ENCODE assay signal across 8 cellular contexts in genomic region chr1:227541796-227542152, GRCh38. TPM values are rescaled to one million over a fixed set of nuclear protein-coding genes. Genes with fewer than 3 reads are reported as not detected.
DNase-seq lines count a peak whose midpoint lies in the region; ATAC-seq and FAIRE-seq lines count a peak whose summit lies in the region.

No MANE protein-coding gene starts in this region.

- H4K20me1 ChIP-seq in BLaER1 treated with 17β-estradiol and CSF1 and Interleukin-3, amounts not matched to agents 10 nM and 100 nM: no peaks in the 10 kb centered on the region

- peak overlapping the region; percentile 64 to 82 (median 76) for H3K4me3 ChIP-seq in BLaER1 treated with 17β-estradiol and CSF1 and Interleukin-3, amounts not matched to agents 10 nM and 100 nM
- peak overlapping the region; percentile 82 for H3K4me3 ChIP-seq in effector memory CD4-positive, alpha-beta T cell (ENCODE audit: insufficient read depth, low read depth, low read length, poor library complexity, severe bottlenecking)
- H3K4me3 ChIP-seq in muscle layer of duodenum (ENCODE audit: low read depth in 1 of 2, low read length in 2 of 2): peak overlapping the region; percentile 37 to 81

- peaks cover 0 to 12% (median 5%) of the 10 kb centered on the region in 11 experiments; a peak in 11 of 22 replicates for H3K9me3 ChIP-seq in BLaER1 treated with 17β-estradiol and CSF1 and Interleukin-3, amounts not matched to agents 10 nM and 100 nM (replicated peaks in 1 of 11)
- H3K9me3 ChIP-seq in effector memory CD4-positive, alpha-beta T cell (ENCODE audit: control insufficient read depth, low read length): no peaks in the 10 kb centered on the region
- peaks cover 0 to 4% of the 10 kb centered on the region in 2 donors for H3K9me3 ChIP-seq in muscle layer of duodenum (ENCODE audit: control insufficient read depth in 1 of 2, low read length in 2 of 2)

- no peaks in the 10 kb centered on the region for H3K36me3 ChIP-seq in BLaER1 treated with 17β-estradiol and CSF1 and Interleukin-3, amounts not matched to agents 10 nM and 100 nM
- no peaks in the 10 kb centered on the region for H3K36me3 ChIP-seq in effector memory CD4-positive, alpha-beta T cell (ENCODE audit: control insufficient read depth, insufficient read depth, low read length)
- peaks cover 0 to 6% of the 10 kb centered on the region in 2 donors for H3K36me3 ChIP-seq in muscle layer of duodenum (ENCODE audit: control insufficient read depth in 1 of 2, insufficient read depth in 2 of 2, low read length in 2 of 2)

- FAIRE-seq in frontal cortex (lab: Jason Lieb, UNC): no peak

- peaks cover 14 to 23% (median 18%) of the 10 kb centered on the region in 10 experiments; a peak in 19 of 20 replicates for H3K4me1 ChIP-seq in BLaER1 treated with 17β-estradiol and CSF1 and Interleukin-3, amounts not matched to agents 10 nM and 100 nM
- peaks cover 9% of the 10 kb centered on the region for H3K4me1 ChIP-seq in effector memory CD4-positive, alpha-beta T cell (ENCODE audit: control insufficient read depth, insufficient read depth, low read length, poor library complexity, severe bottlenecking)
- peaks cover 0 to 6% of the 10 kb centered on the region in 2 donors for H3K4me1 ChIP-seq in muscle layer of duodenum (ENCODE audit: control insufficient read depth in 1 of 2, insufficient read depth in 2 of 2, low read length in 2 of 2)

- peak; percentile 14 for ATAC-seq in HG03135 (IDR thresholded peaks at IDR 0.05; ENCODE audit: unreplicated experiment)

- peak overlapping the region; percentile 77 to 90 (median 86) for H3K9ac ChIP-seq in BLaER1 treated with 17β-estradiol and CSF1 and Interleukin-3, amounts not matched to agents 10 nM and 100 nM

- DNase-seq in effector memory CD4-positive, alpha-beta T cell: no peak
- no peak for DNase-seq in NCI-H1092 treated with DMSO at 0.1 percent for 48 hours (lab: John Stamatoyannopoulos, UW)
- DNase-seq in CD1c-positive myeloid dendritic cell (ENCODE audit: extremely low spot score): no peak
- no peak for DNase-seq in MV-4-11 (lab: John Stamatoyannopoulos, UW)
- no peak for DNase-seq in frontal cortex (ENCODE audit: low spot score in 2 of 2)

- H3K27me3 ChIP-seq in BLaER1 treated with 17β-estradiol and CSF1 and Interleukin-3, amounts not matched to agents 10 nM and 100 nM: no peaks in the 10 kb centered on the region
- no peaks in the 10 kb centered on the region for H3K27me3 ChIP-seq in effector memory CD4-positive, alpha-beta T cell (replicated peaks; ENCODE audit: control insufficient read depth, insufficient read depth, low read length, poor library complexity, severe bottlenecking)
- H3K27me3 ChIP-seq in muscle layer of duodenum (ENCODE audit: low read depth, low read length): no peaks in the 10 kb centered on the region

- H3K4me2 ChIP-seq in BLaER1 treated with 17β-estradiol and CSF1 and Interleukin-3, amounts not matched to agents 10 nM and 100 nM: peak overlapping the region; percentile 84 to 99 (median 96)

- H3K27ac ChIP-seq in BLaER1 treated with 17β-estradiol and CSF1 and Interleukin-3, amounts not matched to agents 10 nM and 100 nM: peak overlapping the region; percentile 66 to 86 (median 83)
- no peak overlapping the region for H3K27ac ChIP-seq in effector memory CD4-positive, alpha-beta T cell (ENCODE audit: insufficient read depth, low read length, poor library complexity, severe bottlenecking)
- no peak overlapping the region for H3K27ac ChIP-seq in muscle layer of duodenum (ENCODE audit: low read length)

RNA-seq across cellular contexts. Expression of gene ZNF678, which starts 21.6 kb away (rescaled TPM):
- total RNA-seq in frontal cortex: 48.1 TPM

Comparison
In these comparisons a context has a peak if more than half of its experiments do, and no peak if none do; other contexts are left out.
1. H3K27ac ChIP-seq: peak in BLaER1 treated with 17β-estradiol and CSF1 and Interleukin-3, amounts not matched to agents 10 nM and 100 nM (11 of 11); none in effector memory CD4-positive, alpha-beta T cell (single experiment) and muscle layer of duodenum (single experiment).
2. Peak in every context shown above with its lines, with median percentiles within 50 percentile points of each other: H3K4me3 ChIP-seq.